Comparison of ENCODE assay signal across 21 cellular contexts in genomic region chr6:96151707-96152106, GRCh38.
"Had no signal": no experiment of that assay in that cellular context is flagged by ENCODE, and none has a peak within 500 bp of the region (broad histone marks: within the 10 kb centered on the region; RNA-seq: fewer than 3 reads in every experiment).

No MANE protein-coding gene starts in this region.

- H3K36me3 ChIP-seq: heart left ventricle, left ventricle myocardium inferior, ovary, sigmoid colon, spleen, thyroid gland, uterus had no signal

- ATAC-seq: heart left ventricle; mucosa of descending colon; naive thymus-derived CD4-positive, alpha-beta T cell; natural killer cell treated with Interleukin-12 subunit alpha and Interleukin-12 subunit beta and Interleukin-15 and Interleukin-18, amount 100 ng/mL, for 72 hours; right cardiac atrium; stimulated activated effector memory CD8-positive, alpha-beta T cell treated with anti-CD3 and anti-CD28 coated beads, Interleukin-12 subunit alpha, Interleukin-12 subunit beta, amount 100 ng/mL, for 72 hours had no signal

- H3K9me3 ChIP-seq: heart left ventricle, left ventricle myocardium inferior, mucosa of descending colon, ovary, sigmoid colon, spleen, testis, thyroid gland, uterus had no signal

- H3K4me3 ChIP-seq: heart left ventricle, left ventricle myocardium inferior, lung, mucosa of descending colon, ovary, sigmoid colon, spleen, testis, thyroid gland, uterus had no signal

- H3K27me3 ChIP-seq: heart left ventricle, ovary, sigmoid colon, spleen, testis, thyroid gland, uterus had no signal

- H3K4me1 ChIP-seq: heart left ventricle, left ventricle myocardium inferior, spleen, testis, thyroid gland, uterus had no signal

- H3K27ac ChIP-seq: heart left ventricle, left ventricle myocardium inferior, ovary, spleen, testis, thyroid gland, uterus had no signal

- DNase-seq: heart left ventricle; immature natural killer cell; islet precursor cell; left ventricle myocardium inferior; midbrain; mucosa of descending colon; naive thymus-derived CD4-positive, alpha-beta T cell; ovary; retina; right cardiac atrium; sigmoid colon; small intestine; spleen; stimulated activated CD4-positive, alpha-beta T cell treated with anti-CD3 and anti-CD28 coated beads, Interleukin-4, amount 100 ng/mL, for 24 hours; stimulated activated naive CD4-positive, alpha-beta T cell; testis; thyroid gland; uterus had no signal
